12 cellular contexts compared by ENCODE assay signal in the genomic region with DNA sequence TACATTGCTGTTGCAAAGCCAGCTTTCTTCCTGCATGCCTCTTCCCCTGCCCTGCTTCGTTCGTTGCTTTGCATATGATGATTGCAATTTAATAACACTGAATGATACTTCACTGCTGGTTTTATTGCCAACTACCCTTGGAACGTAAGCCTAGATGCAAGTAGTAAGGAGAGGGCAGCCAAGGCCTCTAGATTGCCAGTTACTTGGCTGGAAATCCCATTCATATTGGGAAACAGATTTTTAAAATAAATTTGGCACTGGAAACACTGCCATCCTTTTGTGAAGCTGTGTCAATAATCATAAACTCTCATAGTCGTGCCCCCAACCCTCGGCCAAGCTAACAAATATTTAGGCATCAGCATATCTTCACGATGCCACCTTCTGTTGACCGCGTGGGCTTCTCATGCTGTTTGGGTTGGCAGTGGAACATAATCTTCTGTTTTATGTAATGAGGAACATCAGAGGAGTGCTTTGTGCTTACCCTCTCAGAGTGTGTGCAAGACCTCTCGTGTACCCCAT.
DNase-seq lines count a peak whose midpoint lies in the region; ATAC-seq and TF ChIP-seq lines count a peak whose summit lies in the region.
"Had no signal": no experiment of that assay in that cellular context is flagged by ENCODE, and none has a peak within 500 bp of the region (broad histone marks: within the 10 kb centered on the region; RNA-seq: fewer than 3 reads in every experiment).

No MANE protein-coding gene starts in this region.

- CTCF ChIA-PET in activated CD4-positive, alpha-beta T cell treated with anti-CD3 and anti-CD28 coated beads, Interleukin-2, amount 10 ng/mL, durations not matched to agents 7 days and 5 days (lab: Charles Lee) = interaction anchor here (0.6 kb wide), 1 partner anchor 1697 kb away, joined by 3 read pairs; no protein-coding TSS in a partner anchor

- H3K4me1 ChIP-seq in BLaER1 treated with 17β-estradiol and CSF1 and Interleukin-3, amounts not matched to agents 10 nM and 100 nM = peaks cover 39 to 82% (median 55%) of the 10 kb centered on the region in 10 experiments
- H3K4me1 ChIP-seq in neutrophil (ENCODE audit: control insufficient read depth in 1 of 2, insufficient read depth in 1 of 2, low read depth in 1 of 2, low read length in 1 of 2) = peaks cover 29 to 38% of the 10 kb centered on the region in 2 experiments
- H3K4me1 ChIP-seq in upper lobe of right lung = peaks cover 6% of the 10 kb centered on the region

- H3K36me3 Mint-ChIP-seq in activated CD4-positive, alpha-beta T cell treated with anti-CD3 and anti-CD28 coated beads, Interleukin-2, amount 10 ng/mL, durations not matched to agents 7 days and 5 days (ENCODE audit: low read depth) = no peaks in the 10 kb centered on the region

- H3K9me3 Mint-ChIP-seq in activated CD4-positive, alpha-beta T cell treated with anti-CD3 and anti-CD28 coated beads, Interleukin-2, amount 10 ng/mL, durations not matched to agents 7 days and 5 days = no peaks in the 10 kb centered on the region
- H3K9me3 Mint-ChIP-seq: activated CD8-positive, alpha-beta T cell treated with anti-CD3 and anti-CD28 coated beads for 36 hours; CD8-positive, alpha-beta T cell had no signal

- no peak overlapping the region for H3K4me3 Mint-ChIP-seq in activated CD4-positive, alpha-beta T cell treated with anti-CD3 and anti-CD28 coated beads, Interleukin-2, amount 10 ng/mL, durations not matched to agents 7 days and 5 days
- H3K4me3 Mint-ChIP-seq: activated CD8-positive, alpha-beta T cell treated with anti-CD3 and anti-CD28 coated beads for 36 hours; CD8-positive, alpha-beta T cell had no signal

- no peak overlapping the region; a peak in 1 of 20 replicates for H3K4me3 ChIP-seq in BLaER1 treated with 17β-estradiol and CSF1 and Interleukin-3, amounts not matched to agents 10 nM and 100 nM
- peak overlapping the region in 38 of 59 donors; percentile 21 to 65 (median 44) for H3K4me3 ChIP-seq in dorsolateral prefrontal cortex
- no peak overlapping the region for H3K4me3 ChIP-seq in neutrophil (ENCODE audit: low read depth in 1 of 2, low read length in 1 of 2)
- H3K4me3 ChIP-seq in upper lobe of right lung = no peak overlapping the region

- H3K9ac ChIP-seq in BLaER1 treated with 17β-estradiol and CSF1 and Interleukin-3, amounts not matched to agents 10 nM and 100 nM = peak overlapping the region in 4 of 11 experiments; percentile 24 to 77 (median 71); a peak in 3 of 22 replicates

- POLR2A ChIA-PET in activated CD4-positive, alpha-beta T cell treated with anti-CD3 and anti-CD28 coated beads, Interleukin-2, amount 10 ng/mL, durations not matched to agents 7 days and 5 days (lab: Charles Lee) = no interaction called here

- peaks cover 6% of the 10 kb centered on the region for H3K4me1 Mint-ChIP-seq in activated CD4-positive, alpha-beta T cell treated with anti-CD3 and anti-CD28 coated beads, Interleukin-2, amount 10 ng/mL, durations not matched to agents 7 days and 5 days

- H3K36me3 ChIP-seq in BLaER1 treated with 17β-estradiol and CSF1 and Interleukin-3, amounts not matched to agents 10 nM and 100 nM = peaks cover 0 to 17% (median 5%) of the 10 kb centered on the region in 11 experiments; a peak in 9 of 22 replicates
- H3K36me3 ChIP-seq in neutrophil (peaks cover 6% of the 10 kb centered on the region), upper lobe of right lung (no peaks in the 10 kb centered on the region)

- ATAC-seq in GM21526 (IDR thresholded peaks at IDR 0.05; ENCODE audit: low FRiP score, unreplicated experiment) (no peak), upper lobe of right lung (no peak)
- ATAC-seq: activated CD8-positive, alpha-beta T cell treated with anti-CD3 and anti-CD28 coated beads for 36 hours; CD8-positive, alpha-beta T cell; SK-N-SH treated with all-trans-retinoic acid at 6 μM for 48 hours had no signal

- no peak overlapping the region for H3K27ac Mint-ChIP-seq in activated CD4-positive, alpha-beta T cell treated with anti-CD3 and anti-CD28 coated beads, Interleukin-2, amount 10 ng/mL, durations not matched to agents 7 days and 5 days
- H3K27ac Mint-ChIP-seq: activated CD8-positive, alpha-beta T cell treated with anti-CD3 and anti-CD28 coated beads for 36 hours; CD8-positive, alpha-beta T cell had no signal

- TF ChIP-seq CTCF in dorsolateral prefrontal cortex (IDR thresholded peaks at IDR 0.05 in 54 of 56, conservative IDR thresholded peaks at IDR 0.05 in 2 of 56; ENCODE audit: low read depth in 1 of 56, partially characterized antibody in 56 of 56) (no peak), neutrophil (IDR thresholded peaks at IDR 0.05) (no peak), upper lobe of right lung (IDR thresholded peaks at IDR 0.05) (no peak)

- peak overlapping the region in 8 of 11 experiments; percentile 59 to 83 (median 76); a peak in 16 of 22 replicates for H3K27ac ChIP-seq in BLaER1 treated with 17β-estradiol and CSF1 and Interleukin-3, amounts not matched to agents 10 nM and 100 nM
- H3K27ac ChIP-seq in dorsolateral prefrontal cortex (peak overlapping the region; percentile 14 to 90 (median 78)), neutrophil (peak overlapping the region; percentile 82), upper lobe of right lung (no peak overlapping the region)

- H3K4me2 ChIP-seq in BLaER1 treated with 17β-estradiol and CSF1 and Interleukin-3, amounts not matched to agents 10 nM and 100 nM = peak overlapping the region; percentile 70 to 91 (median 81); a peak in 21 of 22 replicates

- no peaks in the 10 kb centered on the region for H4K20me1 ChIP-seq in BLaER1 treated with 17β-estradiol and CSF1 and Interleukin-3, amounts not matched to agents 10 nM and 100 nM

- H3K27me3 Mint-ChIP-seq in activated CD4-positive, alpha-beta T cell treated with anti-CD3 and anti-CD28 coated beads, Interleukin-2, amount 10 ng/mL, durations not matched to agents 7 days and 5 days = no peaks in the 10 kb centered on the region
- H3K27me3 Mint-ChIP-seq: activated CD8-positive, alpha-beta T cell treated with anti-CD3 and anti-CD28 coated beads for 36 hours had no signal

- no peaks in the 10 kb centered on the region for H3K9me3 ChIP-seq in BLaER1 treated with 17β-estradiol and CSF1 and Interleukin-3, amounts not matched to agents 10 nM and 100 nM (replicated peaks in 1 of 11)
- no peaks in the 10 kb centered on the region for H3K9me3 ChIP-seq in neutrophil
- H3K9me3 ChIP-seq in upper lobe of right lung = no peaks in the 10 kb centered on the region

- intact Hi-C loops in dorsolateral prefrontal cortex (cut with DNase I) = loop anchor here in 1 of 2 donors (5.0 to 10.0 kb wide), 2 partner anchors 86 to 174 kb away; a partner anchor contains a TSS
- intact Hi-C loops in upper lobe of right lung (cut with DNase I) = no loop called here

- H3K27me3 ChIP-seq in BLaER1 treated with 17β-estradiol and CSF1 and Interleukin-3, amounts not matched to agents 10 nM and 100 nM = no peaks in the 10 kb centered on the region
- H3K27me3 ChIP-seq in dorsolateral prefrontal cortex = no peaks in the 10 kb centered on the region
- H3K27me3 ChIP-seq in neutrophil = no peaks in the 10 kb centered on the region
- H3K27me3 ChIP-seq in upper lobe of right lung = no peaks in the 10 kb centered on the region

- DNase-seq in NCI-H2029 treated with DMSO at 0.1 percent for 48 hours (lab: John Stamatoyannopoulos, UW) (peak; percentile 69), dorsolateral prefrontal cortex (peak in 1 of 10 donors; percentile 28), upper lobe of right lung (no peak)
- no peak for DNase-seq in activated CD4-positive, alpha-beta T cell treated with anti-CD3 and anti-CD28 coated beads, Interleukin-2, amount 10 ng/mL, durations not matched to agents 7 days and 5 days
- no peak for DNase-seq in activated naive CD4-positive, alpha-beta T cell treated with anti-CD3 and anti-CD28 coated beads, Interleukin-2, amount 50 U/mL, for 16 hours
- DNase-seq: activated CD8-positive, alpha-beta T cell treated with anti-CD3 and anti-CD28 coated beads for 36 hours; CD8-positive, alpha-beta T cell; NCI-H1436 treated with DMSO at 0.1 percent for 48 hours had no signal

Comparison
In these comparisons a context has a peak if more than half of its experiments do, and no peak if none do; other contexts are left out.
1. H3K4me3 ChIP-seq: peak in dorsolateral prefrontal cortex (38 of 59); none in BLaER1 treated with 17β-estradiol and CSF1 and Interleukin-3, amounts not matched to agents 10 nM and 100 nM (0 of 10), neutrophil (0 of 2) and upper lobe of right lung (single experiment).